ENCODE assay signal across 1 cellular context in genomic region chr1:234851450-234852438, GRCh38.
A peak's percentile ranks its signal among the peaks of the same experiment; 100 is the strongest.
TF ChIP-seq lines count a peak whose summit lies in the region.

No MANE protein-coding gene starts in this region.

TF ChIP-seq in K562, 482 proteins besides CTCF, POLR2A, EP300 and RAD21 (continued from another document and continues in another):
- no peak; the same call in 1 of the 2 replicates for TF ChIP-seq ZNF766 (CRISPR knock-in tag; conservative IDR thresholded peaks at IDR 0.05)
- TF ChIP-seq FOXJ2 (tag; IDR thresholded peaks at IDR 0.05) = peak; percentile 70; the same call in 1 of the 2 replicates
- no peak for TF ChIP-seq ZNF561 (CRISPR knock-in tag; conservative IDR thresholded peaks at IDR 0.05)
- TF ChIP-seq MGA (IDR thresholded peaks at IDR 0.05) = 0 out of 2 replicates have a peak, but pooled peaks have one; percentile 7
- TF ChIP-seq TOE1 (IDR thresholded peaks at IDR 0.05; ENCODE audit: borderline replicate concordance) = no peak; the same call in 1 of the 2 replicates
- no peak for TF ChIP-seq TOE1 (CRISPR knock-in tag; IDR thresholded peaks at IDR 0.05; ENCODE audit: borderline replicate concordance, low read depth)
- no peak for TF ChIP-seq ZKSCAN8 (CRISPR knock-in tag; IDR thresholded peaks at IDR 0.05)
- TF ChIP-seq MYNN (IDR thresholded peaks at IDR 0.05) = no peak
- no peak for TF ChIP-seq MYNN (CRISPR knock-in tag; IDR thresholded peaks at IDR 0.05)
- TF ChIP-seq ZNF695 (CRISPR knock-in tag; IDR thresholded peaks at IDR 0.05) = no peak
- no peak for TF ChIP-seq CHD1 (IDR thresholded peaks at IDR 0.05; ENCODE audit: low read length)
- TF ChIP-seq ATF6 (CRISPR knock-in tag; IDR thresholded peaks at IDR 0.05) = no peak
- TF ChIP-seq ZBED1 (IDR thresholded peaks at IDR 0.05) = 0 out of 2 replicates have a peak, but pooled peaks have one; percentile 25
- TF ChIP-seq TFE3 (CRISPR knock-in tag; IDR thresholded peaks at IDR 0.05) = no peak
- no peak for TF ChIP-seq ZNF507 (tag; conservative IDR thresholded peaks at IDR 0.05)
- no peak for TF ChIP-seq MCM5 (IDR thresholded peaks at IDR 0.05; ENCODE audit: low read depth)
- TF ChIP-seq ESRRA (IDR thresholded peaks at IDR 0.05; ENCODE audit: borderline replicate concordance, low read depth) = peak; percentile 76
- no peak for TF ChIP-seq NEUROD1 (IDR thresholded peaks at IDR 0.05; ENCODE audit: borderline replicate concordance, low read depth, low read length, partially characterized antibody)
- TF ChIP-seq ZNF75A (CRISPR knock-in tag; IDR thresholded peaks at IDR 0.05) = peak; percentile 77; the same call in 1 of the 2 replicates
- TF ChIP-seq ZNF780A (CRISPR knock-in tag; IDR thresholded peaks at IDR 0.05) = no peak
- TF ChIP-seq ZC3H4 (CRISPR knock-in tag; IDR thresholded peaks at IDR 0.05; ENCODE audit: borderline replicate concordance) = no peak
- peak; percentile 53; the same call in 1 of the 2 replicates for TF ChIP-seq GABPA (tag; conservative IDR thresholded peaks at IDR 0.05; ENCODE audit: low read depth)
- 0 out of 2 replicates have a peak, but pooled peaks have one; percentile 18 for TF ChIP-seq CBFA2T3 (IDR thresholded peaks at IDR 0.05)
- TF ChIP-seq ZBTB11 (CRISPR knock-in tag; IDR thresholded peaks at IDR 0.05) = peak in 2 of 3 experiments; percentile 54 to 88; a peak in 3 of 6 replicates
- no peak for TF ChIP-seq ELK3 (CRISPR knock-in tag; IDR thresholded peaks at IDR 0.05)
- no peak for TF ChIP-seq NFYB (IDR thresholded peaks at IDR 0.05; ENCODE audit: extremely low read depth, insufficient read length)
- TF ChIP-seq HNRNPH1 (optimal IDR thresholded peaks at IDR 0.05; ENCODE audit: low read depth, low read length) = no peak
- no peak for TF ChIP-seq MCM2 (IDR thresholded peaks at IDR 0.05; ENCODE audit: low read depth)
- no peak for TF ChIP-seq DIDO1 (tag; IDR thresholded peaks at IDR 0.05; ENCODE audit: low read depth)
- no peak for TF ChIP-seq ZNF41 (CRISPR knock-in tag; conservative IDR thresholded peaks at IDR 0.05)
- TF ChIP-seq, protein P1, sequence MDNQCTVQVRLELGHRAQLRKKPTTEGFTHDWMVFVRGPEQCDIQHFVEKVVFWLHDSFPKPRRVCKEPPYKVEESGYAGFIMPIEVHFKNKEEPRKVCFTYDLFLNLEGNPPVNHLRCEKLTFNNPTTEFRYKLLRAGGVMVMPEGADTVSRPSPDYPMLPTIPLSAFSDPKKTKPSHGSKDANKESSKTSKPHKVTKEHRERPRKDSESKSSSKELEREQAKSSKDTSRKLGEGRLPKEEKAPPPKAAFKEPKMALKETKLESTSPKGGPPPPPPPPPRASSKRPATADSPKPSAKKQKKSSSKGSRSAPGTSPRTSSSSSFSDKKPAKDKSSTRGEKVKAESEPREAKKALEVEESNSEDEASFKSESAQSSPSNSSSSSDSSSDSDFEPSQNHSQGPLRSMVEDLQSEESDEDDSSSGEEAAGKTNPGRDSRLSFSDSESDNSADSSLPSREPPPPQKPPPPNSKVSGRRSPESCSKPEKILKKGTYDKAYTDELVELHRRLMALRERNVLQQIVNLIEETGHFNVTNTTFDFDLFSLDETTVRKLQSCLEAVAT (IDR thresholded peaks at IDR 0.05) = no peak
- TF ChIP-seq UBTF (IDR thresholded peaks at IDR 0.05; ENCODE audit: borderline replicate concordance in 1 of 2, low read depth in 2 of 2, low read length in 2 of 2) = no peak
- TF ChIP-seq, protein P2, sequence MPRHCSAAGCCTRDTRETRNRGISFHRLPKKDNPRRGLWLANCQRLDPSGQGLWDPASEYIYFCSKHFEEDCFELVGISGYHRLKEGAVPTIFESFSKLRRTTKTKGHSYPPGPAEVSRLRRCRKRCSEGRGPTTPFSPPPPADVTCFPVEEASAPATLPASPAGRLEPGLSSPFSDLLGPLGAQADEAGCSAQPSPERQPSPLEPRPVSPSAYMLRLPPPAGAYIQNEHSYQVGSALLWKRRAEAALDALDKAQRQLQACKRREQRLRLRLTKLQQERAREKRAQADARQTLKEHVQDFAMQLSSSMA (CRISPR knock-in tag; IDR thresholded peaks at IDR 0.05) = no peak
